21 cellular contexts compared by ENCODE assay signal in the genomic region with DNA sequence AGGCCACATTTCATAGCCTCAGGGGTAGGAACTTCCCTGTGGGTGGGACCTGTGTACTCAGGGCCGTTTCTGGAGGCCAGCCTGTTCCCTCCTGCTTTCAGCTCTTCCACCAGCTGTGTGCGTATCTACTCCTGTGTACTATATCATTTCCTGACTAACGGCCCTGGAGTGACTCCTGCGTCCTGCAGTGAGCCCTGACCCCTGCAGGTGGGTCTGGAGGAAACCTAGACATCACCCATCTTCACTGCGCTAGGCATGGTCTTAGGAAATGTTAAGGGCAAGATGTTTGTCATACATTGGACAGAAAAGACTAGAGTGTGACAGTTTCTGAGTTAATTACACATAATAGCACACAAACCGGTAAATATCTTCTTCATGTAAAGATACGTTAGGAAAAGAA.
A peak's percentile ranks its signal among the peaks of the same experiment; 100 is the strongest.
DNase-seq lines count a peak whose midpoint lies in the region; TF ChIP-seq lines count a peak whose summit lies in the region.
"Had no signal": no experiment of that assay in that cellular context is flagged by ENCODE, and none has a peak within 500 bp of the region (broad histone marks: within the 10 kb centered on the region; RNA-seq: fewer than 3 reads in every experiment).

No MANE protein-coding gene starts in this region.

- WGBS in endodermal cell (ENCODE audit: insufficient coverage in 1 of 2, insufficient read length in 1 of 2), 2 experiments = 89 to 100% methylated on average over 3 to 7 of the region's 7 CpGs

- H3K27me3 ChIP-seq in H7 (ENCODE audit: control insufficient read depth, insufficient read depth, low read length) (no peaks in the 10 kb centered on the region), endodermal cell (ENCODE audit: control insufficient read depth, insufficient read depth, low read length, poor library complexity, severe bottlenecking) (no peaks in the 10 kb centered on the region)
- H3K27me3 ChIP-seq: BE2C had no signal

- TF ChIP-seq CTCF in C4-2B (conservative IDR thresholded peaks at IDR 0.05) (peak; percentile 13), endodermal cell (conservative IDR thresholded peaks at IDR 0.05) (peak; percentile 63)

- CTCF ChIA-PET in activated naive CD4-positive, alpha-beta T cell treated with anti-CD3 and anti-CD28 coated beads, Interleukin-2, amount 10 ng/mL, durations not matched to agents 7 days and 5 days (lab: Charles Lee) = no interaction called here

- peaks cover 4% of the 10 kb centered on the region for H3K4me1 ChIP-seq in endodermal cell (ENCODE audit: control insufficient read depth, insufficient read depth, low read length)
- H3K4me1 ChIP-seq: BE2C had no signal

- peak; percentile 15 for DNase-seq in H7
- peak; percentile 64 for DNase-seq in NCI-H69 (lab: John Stamatoyannopoulos, UW)
- no peak for DNase-seq in endodermal cell
- DNase-seq in activated naive CD4-positive, alpha-beta T cell treated with anti-CD3 and anti-CD28 coated beads, Interleukin-2, amount 10 ng/mL, durations not matched to agents 7 days and 5 days = no peak
- no peak for DNase-seq in nucleus accumbens (lab: John Stamatoyannopoulos, UW)
- DNase-seq in NK-92 (lab: John Stamatoyannopoulos, UW; ENCODE audit: unreplicated experiment) = no peak
- DNase-seq: BE2C; Calu3; CD4-positive, alpha-beta memory T cell; DMS153; GDM1; GOT3; NCI-H1105 treated with DMSO at 0.1 percent for 48 hours; NCI-H2029 treated with DMSO at 0.1 percent for 48 hours; NCI-H2171 treated with DMSO at 0.1 percent for 48 hours; NCI-H446; NCI-H526; OCI-M1; T1000 had no signal

- H3K4me3 Mint-ChIP-seq in endodermal cell = no peak overlapping the region
- H3K4me3 Mint-ChIP-seq in activated naive CD4-positive, alpha-beta T cell treated with anti-CD3 and anti-CD28 coated beads, Interleukin-2, amount 10 ng/mL, durations not matched to agents 7 days and 5 days = no peak overlapping the region
- H3K4me3 Mint-ChIP-seq: CD4-positive, alpha-beta memory T cell; T-helper 1 cell treated with Interleukin-12 subunit alpha and Interleukin-12 subunit beta and Interleukin-4 antibody, amounts not matched to agents 30 μg/mL and 1 μg/mL, for 36 hours had no signal

- H3K9me3 Mint-ChIP-seq in endodermal cell = peaks cover 19% of the 10 kb centered on the region
- peaks cover 23% of the 10 kb centered on the region for H3K9me3 Mint-ChIP-seq in activated naive CD4-positive, alpha-beta T cell treated with anti-CD3 and anti-CD28 coated beads, Interleukin-2, amount 10 ng/mL, durations not matched to agents 7 days and 5 days

- no peak overlapping the region for H3K9ac ChIP-seq in endodermal cell (ENCODE audit: extremely low read depth, low read length, poor library complexity, severe bottlenecking)

- peaks cover 21% of the 10 kb centered on the region for H3K4me1 Mint-ChIP-seq in endodermal cell
- H3K4me1 Mint-ChIP-seq in activated naive CD4-positive, alpha-beta T cell treated with anti-CD3 and anti-CD28 coated beads, Interleukin-2, amount 10 ng/mL, durations not matched to agents 7 days and 5 days = no peaks in the 10 kb centered on the region
- H3K4me1 Mint-ChIP-seq: CD4-positive, alpha-beta memory T cell had no signal

- no peaks in the 10 kb centered on the region for H3K27me3 Mint-ChIP-seq in endodermal cell (ENCODE audit: insufficient read depth)
- H3K27me3 Mint-ChIP-seq in activated naive CD4-positive, alpha-beta T cell treated with anti-CD3 and anti-CD28 coated beads, Interleukin-2, amount 10 ng/mL, durations not matched to agents 7 days and 5 days = no peaks in the 10 kb centered on the region
- H3K27me3 Mint-ChIP-seq: CD4-positive, alpha-beta memory T cell had no signal

- no peak overlapping the region for H3K27ac ChIP-seq in C4-2B
- H3K27ac ChIP-seq in endodermal cell (ENCODE audit: low read depth, low read length) = no peak overlapping the region

- H3K9me3 ChIP-seq in endodermal cell (ENCODE audit: control insufficient read depth, low read length) = peaks cover 23% of the 10 kb centered on the region
- H3K9me3 ChIP-seq: BE2C had no signal

- peaks cover 4% of the 10 kb centered on the region for H3K36me3 Mint-ChIP-seq in endodermal cell (ENCODE audit: low read depth)
- H3K36me3 Mint-ChIP-seq in activated naive CD4-positive, alpha-beta T cell treated with anti-CD3 and anti-CD28 coated beads, Interleukin-2, amount 10 ng/mL, durations not matched to agents 7 days and 5 days = no peaks in the 10 kb centered on the region
- H3K36me3 Mint-ChIP-seq: CD4-positive, alpha-beta memory T cell had no signal

- H3K4me3 ChIP-seq in H7 (ENCODE audit: insufficient read depth, low read depth, low read length) (no peak overlapping the region), endodermal cell (ENCODE audit: low read length) (no peak overlapping the region)

- no peak overlapping the region for H3K27ac Mint-ChIP-seq in endodermal cell
- H3K27ac Mint-ChIP-seq in activated naive CD4-positive, alpha-beta T cell treated with anti-CD3 and anti-CD28 coated beads, Interleukin-2, amount 10 ng/mL, durations not matched to agents 7 days and 5 days = no peak overlapping the region
- H3K27ac Mint-ChIP-seq: CD4-positive, alpha-beta memory T cell; T-helper 1 cell treated with Interleukin-12 subunit alpha and Interleukin-12 subunit beta and Interleukin-4 antibody, amounts not matched to agents 30 μg/mL and 1 μg/mL, for 36 hours had no signal

- no peaks in the 10 kb centered on the region for H3K36me3 ChIP-seq in H7 (replicated peaks; ENCODE audit: control insufficient read depth, insufficient read depth, low read length)
- H3K36me3 ChIP-seq in endodermal cell (ENCODE audit: control insufficient read depth, insufficient read depth, low read length) = no peaks in the 10 kb centered on the region
- H3K36me3 ChIP-seq: BE2C had no signal

Comparison
In these comparisons a context has a peak if more than half of its experiments do, and no peak if none do; other contexts are left out.
1. DNase-seq: peak in H7 (single experiment) and NCI-H69 (single experiment); none in endodermal cell (single experiment), activated naive CD4-positive, alpha-beta T cell treated with anti-CD3 and anti-CD28 coated beads, Interleukin-2, amount 10 ng/mL, durations not matched to agents 7 days and 5 days (single experiment), nucleus accumbens (0 of 56) and NK-92 (single experiment).